1 cellular context compared by ENCODE assay signal in the genomic region with DNA sequence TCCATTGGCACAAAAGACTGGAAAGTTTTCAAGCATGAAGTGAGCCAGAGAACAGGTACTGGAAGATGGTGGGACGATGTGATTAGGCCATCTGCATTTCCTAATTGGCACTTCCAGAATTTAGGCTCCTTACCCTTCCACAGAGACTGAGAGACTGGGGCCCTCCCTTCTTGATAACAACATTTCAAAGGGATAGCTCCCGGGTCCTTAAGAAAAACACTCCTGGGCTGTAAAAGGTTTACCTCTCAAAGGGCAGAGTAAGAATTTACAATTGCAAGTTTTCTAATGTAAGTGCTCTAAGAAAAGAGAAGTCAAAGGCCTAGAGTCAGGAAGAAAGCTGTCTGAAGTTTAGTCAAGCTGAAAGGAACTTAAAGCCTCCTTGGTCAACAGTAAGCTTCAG.
TF ChIP-seq lines count a peak whose summit lies in the region.

No MANE protein-coding gene starts in this region.

TF ChIP-seq in WTC11, 78 proteins besides CTCF, POLR2A, EP300 and RAD21 (continued from another document):
- TF ChIP-seq, protein P1, sequence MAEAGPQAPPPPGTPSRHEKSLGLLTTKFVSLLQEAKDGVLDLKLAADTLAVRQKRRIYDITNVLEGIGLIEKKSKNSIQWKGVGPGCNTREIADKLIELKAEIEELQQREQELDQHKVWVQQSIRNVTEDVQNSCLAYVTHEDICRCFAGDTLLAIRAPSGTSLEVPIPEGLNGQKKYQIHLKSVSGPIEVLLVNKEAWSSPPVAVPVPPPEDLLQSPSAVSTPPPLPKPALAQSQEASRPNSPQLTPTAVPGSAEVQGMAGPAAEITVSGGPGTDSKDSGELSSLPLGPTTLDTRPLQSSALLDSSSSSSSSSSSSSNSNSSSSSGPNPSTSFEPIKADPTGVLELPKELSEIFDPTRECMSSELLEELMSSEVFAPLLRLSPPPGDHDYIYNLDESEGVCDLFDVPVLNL (CRISPR knock-in tag; IDR thresholded peaks at IDR 0.05; ENCODE audit: borderline replicate concordance, low read depth) = no peak
- TF ChIP-seq OVOL2 (CRISPR knock-in tag; IDR thresholded peaks at IDR 0.05; ENCODE audit: borderline replicate concordance) (no peak), NFE2L1 (CRISPR knock-in tag; IDR thresholded peaks at IDR 0.05) (no peak), ETV6 (CRISPR knock-in tag; IDR thresholded peaks at IDR 0.05) (no peak), EMX1 (CRISPR knock-in tag; IDR thresholded peaks at IDR 0.05) (no peak)
